5 cellular contexts compared by ENCODE assay signal in genomic region chr6:13510433-13510832, GRCh38. TPM values are rescaled to one million over a fixed set of nuclear protein-coding genes. Genes with fewer than 3 reads are reported as not detected.
DNase-seq lines count a peak whose midpoint lies in the region; ATAC-seq and TF ChIP-seq lines count a peak whose summit lies in the region.
"Not testable (repeated sequence)": the region's sequence is repeated elsewhere in the genome, so short reads cannot be mapped to it uniquely, and the experiment has no call there.
"Had no signal": no experiment of that assay in that cellular context is flagged by ENCODE, and none has a peak within 500 bp of the region (broad histone marks: within the 10 kb centered on the region; RNA-seq: fewer than 3 reads in every experiment).

No MANE protein-coding gene starts in this region.

- not testable (repeated sequence) for H3K9me3 ChIP-seq in colonic mucosa, testis

- H2AFZ ChIP-seq in GM23338: 0 out of 2 replicates have a peak overlapping the region, but pooled peaks have one; percentile 18

- not testable (repeated sequence) for H3K36me3 ChIP-seq in GM23338 (ENCODE audit: insufficient read depth); colonic mucosa; testis (ENCODE audit: low read depth, missing control alignments)

- H3K9me3 Mint-ChIP-seq in GM23338, nephron: not testable (repeated sequence)

- H3K9ac ChIP-seq in colonic mucosa (ENCODE audit: low read depth in 2 of 2, low read length in 2 of 2): not testable (repeated sequence)

- intact Hi-C loops in colonic mucosa (cut with DNase I); testis (cut with DNase I; ENCODE audit: low total_unique reads): not testable (repeated sequence)

- H3K4me3 ChIP-seq in GM23338, colonic mucosa: not testable (repeated sequence)
- peak overlapping the region in 1 of 2 donors; percentile 30 for H3K4me3 ChIP-seq in testis

- WGBS in testis, 2 donors: 63 to 64% methylated on average over 1 of the region's 1 CpG

- not testable (repeated sequence) for H3K27ac ChIP-seq in GM23338 (ENCODE audit: low read depth); colonic mucosa; testis

- H3K27ac Mint-ChIP-seq in GM23338: not testable (repeated sequence)
- H3K27ac Mint-ChIP-seq in nephron: peak overlapping the region; percentile 58 to 74 (median 61)

- TF ChIP-seq POLR2A in testis (IDR thresholded peaks at IDR 0.05): not testable (repeated sequence)

- H3K4me1 ChIP-seq in GM23338 (ENCODE audit: insufficient read depth); colonic mucosa; testis: not testable (repeated sequence)

- H3K4me2 ChIP-seq in GM23338: not testable (repeated sequence)

- DNase-seq in GM23338 (ENCODE audit: low spot score): not testable (repeated sequence)
- peak; percentile 7 for DNase-seq in colonic mucosa
- peak; percentile 40 for DNase-seq in testis

- H3K36me3 Mint-ChIP-seq in GM23338 (ENCODE audit: low read depth); nephron (ENCODE audit: low read depth): not testable (repeated sequence)

- H3F3A ChIP-seq in GM23338 (replicated peaks; ENCODE audit: low read depth): not testable (repeated sequence)

- ATAC-seq in GM23338: not testable (repeated sequence)

- not testable (repeated sequence) for H3K79me2 ChIP-seq in GM23338 (replicated peaks; ENCODE audit: insufficient read depth)

- not testable (repeated sequence) for H3K27me3 ChIP-seq in GM23338 (ENCODE audit: insufficient read depth); colonic mucosa; testis

- H3K9me2 ChIP-seq in GM23338 (ENCODE audit: insufficient read depth): not testable (repeated sequence)

- H3K4me1 Mint-ChIP-seq in GM23338: not testable (repeated sequence)
- H3K4me1 Mint-ChIP-seq in nephron: peaks cover 30% of the 10 kb centered on the region

- not testable (repeated sequence) for H4K20me1 ChIP-seq in GM23338 (replicated peaks; ENCODE audit: insufficient read depth)

- not testable (repeated sequence) for H3K27me3 Mint-ChIP-seq in GM23338 (ENCODE audit: insufficient read depth, low read depth, poor library complexity); nephron (ENCODE audit: low read depth)

- not testable (repeated sequence) for H3K4me3 Mint-ChIP-seq in GM23338, nephron

- not testable (repeated sequence) for TF ChIP-seq CTCF in GM23338 (conservative IDR thresholded peaks at IDR 0.05; ENCODE audit: low read depth in 2 of 2); colonic mucosa (IDR thresholded peaks at IDR 0.05); nephron (IDR thresholded peaks at IDR 0.05; ENCODE audit: unreplicated experiment in 3 of 3); testis (IDR thresholded peaks at IDR 0.05)

RNA-seq across cellular contexts. Expression of gene GFOD1, which starts 23.0 kb away (rescaled TPM):
- 12.8 and 13.1 TPM in 2 replicates for total RNA-seq in GM23338 (2014; rRNA removed; shearing (Covaris generic))
- 4.1 and 4.9 TPM in 2 replicates for polyA plus RNA-seq in GM23338 (2016; fragmentation: Nextera tagmentation; extraction: Ambion mirVana)
- 1 to 10 TPM; 6.9 to 7.6 TPM for total RNA-seq in colonic mucosa
- 1 to 10 TPM; 5.0 to 5.4 TPM for total RNA-seq in testis
- polyA plus RNA-seq in testis (ENCODE audit: insufficient read depth, low read depth, low replicate concordance): 2.5 TPM
- total RNA-seq: G401 had no signal
